29 cellular contexts compared by ENCODE assay signal in the genomic region with DNA sequence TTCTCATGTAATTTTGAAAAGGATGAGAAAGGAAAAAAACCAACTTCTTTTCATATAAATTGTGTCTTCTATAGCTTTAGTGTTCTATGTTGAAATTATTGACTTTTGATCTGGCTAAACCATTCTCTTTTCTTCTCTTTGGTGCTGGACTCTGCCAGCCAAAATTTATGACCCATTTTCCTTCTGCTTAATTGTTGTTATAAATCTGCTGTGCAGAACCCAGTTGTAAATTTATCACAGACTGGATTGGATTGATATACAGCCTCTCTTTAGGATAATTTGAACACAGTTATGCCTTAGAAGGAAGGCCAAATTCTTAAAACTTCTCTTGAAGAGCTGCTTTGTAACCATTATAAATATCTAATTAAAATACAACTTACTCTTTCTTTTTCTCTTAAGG.
"Had no signal": no experiment of that assay in that cellular context is flagged by ENCODE, and none has a peak within 500 bp of the region (broad histone marks: within the 10 kb centered on the region; RNA-seq: fewer than 3 reads in every experiment).

No MANE protein-coding gene starts in this region.

- H3K36me3 ChIP-seq: colonic mucosa, esophagus muscularis mucosa, gastroesophageal sphincter, right atrium auricular region, suprapubic skin, transverse colon, upper lobe of right lung, uterus had no signal

- H3K4me1 Mint-ChIP-seq: stimulated activated naive CD8-positive, alpha-beta T cell treated with anti-CD3 and anti-CD28 coated beads, Interleukin-15, amount 100 ng/mL, for 72 hours had no signal

- H3K9ac ChIP-seq: parathyroid adenoma had no signal

- H3K27me3 ChIP-seq: colonic mucosa, esophagus muscularis mucosa, gastroesophageal sphincter, heart left ventricle, hepatocyte, left lung, right atrium auricular region, suprapubic skin, transverse colon, upper lobe of right lung, uterus had no signal

- H3K27ac Mint-ChIP-seq: dendritic cell treated with granulocyte-macrophage colony-stimulating factor and Interleukin-4, amounts not matched to agents 40 ng/mL and 50 ng/mL, for 4 days; mesothelial cell of epicardium; naive thymus-derived CD8-positive, alpha-beta T cell; progenitor cell of endocrine pancreas had no signal

- H3K27ac ChIP-seq: colonic mucosa, foreskin keratinocyte, heart left ventricle, hepatocyte, left lung, parathyroid adenoma, right atrium auricular region, suprapubic skin, transverse colon, upper lobe of right lung had no signal

- H3K4me3 ChIP-seq: colonic mucosa, esophagus muscularis mucosa, gastroesophageal sphincter, heart left ventricle, hepatocyte, left lung, right atrium auricular region, smooth muscle cell, suprapubic skin, transverse colon, upper lobe of right lung, uterus had no signal

- DNase-seq: colonic mucosa; effector memory CD4-positive, alpha-beta T cell; foreskin keratinocyte; heart left ventricle; kidney; left lung; mesenchymal stem cell; naive thymus-derived CD8-positive, alpha-beta T cell; stimulated activated CD4-positive, alpha-beta T cell treated with anti-CD3 and anti-CD28 coated beads, Interleukin-12 subunit alpha, Interleukin-12 subunit beta, amount 100 ng/mL, for 4 hours; stimulated activated CD4-positive, alpha-beta T cell treated with anti-CD3 and anti-CD28 coated beads, Interleukin-1b, Interleukin-23, amount 100 ng/mL, for 48 hours; stimulated activated CD4-positive, alpha-beta T cell treated with anti-CD3 and anti-CD28 coated beads, Interleukin-4, amount 100 ng/mL, for 1 hour; stimulated activated CD8-positive, alpha-beta memory T cell treated with anti-CD3 and anti-CD28 coated beads, Interleukin-4, amount 100 ng/mL, for 48 hours; stimulated activated naive CD4-positive, alpha-beta T cell; stimulated activated naive CD8-positive, alpha-beta T cell treated with anti-CD3 and anti-CD28 coated beads, Interleukin-15, amount 100 ng/mL, for 72 hours; transverse colon; upper lobe of right lung; uterus had no signal

- H2AFZ ChIP-seq: hepatocyte had no signal

- H3K79me2 ChIP-seq: hepatocyte, parathyroid adenoma had no signal

- H3K4me1 ChIP-seq: colonic mucosa, foreskin keratinocyte, heart left ventricle, left lung, right atrium auricular region, suprapubic skin, transverse colon, upper lobe of right lung, uterus had no signal

- H3K27me3 Mint-ChIP-seq: dendritic cell treated with granulocyte-macrophage colony-stimulating factor and Interleukin-4, amounts not matched to agents 40 ng/mL and 50 ng/mL, for 4 days had no signal

- H3K9me3 ChIP-seq: colonic mucosa, esophagus muscularis mucosa, gastroesophageal sphincter, heart left ventricle, left lung, right atrium auricular region, suprapubic skin, transverse colon, upper lobe of right lung, uterus had no signal

- ATAC-seq: foreskin keratinocyte; gastroesophageal sphincter; heart left ventricle; left lung; naive thymus-derived CD8-positive, alpha-beta T cell; sciatic nerve; stimulated activated naive CD8-positive, alpha-beta T cell treated with anti-CD3 and anti-CD28 coated beads, Interleukin-15, amount 100 ng/mL, for 72 hours; upper lobe of right lung had no signal

- H3K9me3 Mint-ChIP-seq: dendritic cell treated with granulocyte-macrophage colony-stimulating factor and Interleukin-4, amounts not matched to agents 40 ng/mL and 50 ng/mL, for 4 days; mesothelial cell of epicardium; naive thymus-derived CD8-positive, alpha-beta T cell; neural crest cell; stimulated activated naive CD8-positive, alpha-beta T cell treated with anti-CD3 and anti-CD28 coated beads, Interleukin-15, amount 100 ng/mL, for 72 hours had no signal

- H3K4me2 ChIP-seq: hepatocyte, smooth muscle cell had no signal

- H3K36me3 Mint-ChIP-seq: mesothelial cell of epicardium; naive thymus-derived CD8-positive, alpha-beta T cell had no signal

- H3K4me3 Mint-ChIP-seq: dendritic cell treated with granulocyte-macrophage colony-stimulating factor and Interleukin-4, amounts not matched to agents 40 ng/mL and 50 ng/mL, for 4 days; mesothelial cell of epicardium; naive thymus-derived CD8-positive, alpha-beta T cell; neural crest cell; stimulated activated naive CD8-positive, alpha-beta T cell treated with anti-CD3 and anti-CD28 coated beads, Interleukin-15, amount 100 ng/mL, for 72 hours had no signal
